ENCODE assay signal across 19 cellular contexts in genomic region chr1:67696708-67697107, GRCh38.
"Had no signal": no experiment of that assay in that cellular context is flagged by ENCODE, and none has a peak within 500 bp of the region (broad histone marks: within the 10 kb centered on the region; RNA-seq: fewer than 3 reads in every experiment).

No MANE protein-coding gene starts in this region.

- ATAC-seq: activated naive CD4-positive, alpha-beta T cell treated with anti-CD3 and anti-CD28 coated beads, Interleukin-2, amount 50 U/mL, for 72 hours; gastrocnemius medialis; right lobe of liver; T-helper 17 cell had no signal

- DNase-seq: activated CD4-positive, alpha-beta T cell treated with anti-CD3 and anti-CD28 coated beads for 4 hours; activated CD4-positive, alpha-beta T cell treated with anti-CD3 and anti-CD28 coated beads, Interleukin-2, amount 50 U/mL, for 48 hours; activated naive CD4-positive, alpha-beta T cell; activated T-cell treated with anti-CD3 and anti-CD28 coated beads, Interleukin-2, amount 50 U/mL, for 48 hours; central memory CD4-positive, alpha-beta T cell; effector memory CD4-positive, alpha-beta T cell; gastrocnemius medialis; glutamatergic neuron; islet precursor cell; mammary epithelial cell; naive B cell; nephron progenitor cell; ovary; right lobe of liver; stimulated activated CD4-positive, alpha-beta T cell treated with anti-CD3 and anti-CD28 coated beads, Interleukin-2, amount 100 ng/mL, for 48 hours; stimulated activated naive CD4-positive, alpha-beta T cell treated with Interleukin-2 at 50 U/mL for 16 hours; T-helper 17 cell; T1000 had no signal
